ENCODE assay signal across 22 cellular contexts in the genomic region with DNA sequence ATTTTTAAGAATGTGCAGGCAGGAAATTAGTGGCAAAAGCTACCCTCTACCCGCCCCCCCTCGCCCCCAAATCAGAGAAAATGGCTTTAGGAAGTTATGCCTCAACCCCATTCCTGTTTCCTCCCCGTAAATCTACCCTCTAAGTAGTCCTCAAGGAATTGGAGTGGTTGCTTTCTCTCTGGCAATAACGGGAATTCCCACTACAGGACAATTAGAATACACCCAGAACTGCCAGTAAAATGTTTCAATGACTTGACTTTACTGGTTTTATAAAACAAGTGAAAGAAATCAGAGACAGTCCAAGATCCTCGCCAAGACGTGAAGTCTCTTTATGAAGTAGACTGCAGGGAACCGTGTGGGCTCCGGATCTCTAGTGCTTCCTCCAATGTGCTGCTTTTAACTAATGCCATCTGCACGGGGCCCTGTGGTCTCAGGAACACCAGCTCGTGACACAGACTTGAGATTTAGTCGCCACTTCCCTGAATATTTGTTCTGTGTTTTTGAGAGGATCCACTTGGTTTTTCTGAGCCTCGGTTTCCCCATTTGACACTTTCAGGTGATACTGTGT.
DNase-seq lines count a peak whose midpoint lies in the region; ATAC-seq, FAIRE-seq and TF ChIP-seq lines count a peak whose summit lies in the region.
"Had no signal": no experiment of that assay in that cellular context is flagged by ENCODE, and none has a peak within 500 bp of the region (broad histone marks: within the 10 kb centered on the region; RNA-seq: fewer than 3 reads in every experiment).

No MANE protein-coding gene starts in this region.

- intact Hi-C loops in A673 (cut with micrococcal nuclease; ENCODE audit: unreplicated experiment) (no loop called here), colonic mucosa (cut with DNase I) (no loop called here)
- intact Hi-C loops in activated naive CD4-positive, alpha-beta T cell treated with anti-CD3 and anti-CD28 coated beads for 36 hours (cut with micrococcal nuclease) = loop anchor here (10.0 kb wide), 1 partner anchor 1004 kb away; no protein-coding TSS in a partner anchor

- H3K4me1 Mint-ChIP-seq in activated naive CD4-positive, alpha-beta T cell treated with anti-CD3 and anti-CD28 coated beads for 36 hours (ENCODE audit: low read depth) = no peaks in the 10 kb centered on the region

- no peak overlapping the region; the same call in 1 of the 2 replicates for H2BK12ac ChIP-seq in H1 (ENCODE audit: low read depth, low read length)

- no peaks in the 10 kb centered on the region for H4K20me1 ChIP-seq in H1 (replicated peaks in 1 of 2; ENCODE audit: control insufficient read depth in 1 of 2, insufficient read depth in 2 of 2, low read length in 2 of 2)

- no peaks in the 10 kb centered on the region for H3K27me3 ChIP-seq in A673 (replicated peaks; ENCODE audit: insufficient read depth, low read depth, low read length, poor library complexity)
- H3K27me3 ChIP-seq in H1 (replicated peaks in 1 of 4; ENCODE audit: control insufficient read depth in 3 of 4, extremely low read depth in 1 of 4, insufficient read depth in 3 of 4, low read length in 3 of 4) = no peaks in the 10 kb centered on the region
- H3K27me3 ChIP-seq in mesendoderm (ENCODE audit: insufficient read depth, low read length, poor library complexity) = no peaks in the 10 kb centered on the region
- no peaks in the 10 kb centered on the region for H3K27me3 ChIP-seq in colonic mucosa

- H3K9me3 Mint-ChIP-seq in activated naive CD4-positive, alpha-beta T cell treated with anti-CD3 and anti-CD28 coated beads for 36 hours = no peaks in the 10 kb centered on the region

- no peak for FAIRE-seq in H1 (lab: Jason Lieb, UNC)
- FAIRE-seq: HTR-8/SVneo had no signal

- no peak overlapping the region for H3K4me3 Mint-ChIP-seq in activated naive CD4-positive, alpha-beta T cell treated with anti-CD3 and anti-CD28 coated beads for 36 hours

- H4K91ac ChIP-seq in H1 (replicated peaks; ENCODE audit: insufficient read length, low read length) = peak overlapping the region; percentile 38

- H3K4me3 ChIP-seq in A673 (ENCODE audit: low read depth, low read length, poor library complexity, severe bottlenecking) = no peak overlapping the region
- no peak overlapping the region for H3K4me3 ChIP-seq in H1 (ENCODE audit: extremely low read depth in 1 of 4, insufficient read depth in 2 of 4, low read depth in 3 of 4, low read length in 4 of 4)
- no peak overlapping the region for H3K4me3 ChIP-seq in mesendoderm (ENCODE audit: low read length)
- no peak overlapping the region for H3K4me3 ChIP-seq in colonic mucosa

- H4K8ac ChIP-seq in H1 (ENCODE audit: extremely low read depth, insufficient read depth, low read length) (no peak overlapping the region), mesendoderm (ENCODE audit: low read depth, low read length) (no peak overlapping the region)

- H3K9me3 ChIP-seq in A673 (ENCODE audit: low read depth, low read length, poor library complexity, severe bottlenecking) = no peaks in the 10 kb centered on the region
- H3K9me3 ChIP-seq in H1 (ENCODE audit: insufficient read depth in 2 of 2, low read depth in 1 of 2, low read length in 1 of 2) = no peaks in the 10 kb centered on the region
- H3K9me3 ChIP-seq in colonic mucosa = no peaks in the 10 kb centered on the region

- no peak for ATAC-seq in GM19397 (IDR thresholded peaks at IDR 0.05; ENCODE audit: unreplicated experiment)

- no peak overlapping the region for H3K14ac ChIP-seq in H1 (ENCODE audit: insufficient read length)

- no peak overlapping the region for H2BK120ac ChIP-seq in H1 (replicated peaks; ENCODE audit: low read depth, low read length)
- H2BK120ac ChIP-seq in mesendoderm (ENCODE audit: low read depth, low read length) = no peak overlapping the region

- H3K4ac ChIP-seq in H1 (replicated peaks; ENCODE audit: insufficient read length, low read depth, low read length) (no peak overlapping the region), mesendoderm (ENCODE audit: low read depth, low read length) (no peak overlapping the region)

- no peak overlapping the region for H3K18ac ChIP-seq in H1 (ENCODE audit: extremely low read depth, low read length)
- peak overlapping the region; percentile 8 for H3K18ac ChIP-seq in mesendoderm (ENCODE audit: low read length)

- H3K23ac ChIP-seq in H1 (ENCODE audit: insufficient read length) (no peak overlapping the region), mesendoderm (ENCODE audit: low read length) (no peak overlapping the region)

- H4K5ac ChIP-seq in H1 (ENCODE audit: insufficient read length, low read depth, low read length) = no peak overlapping the region
- H4K5ac ChIP-seq in mesendoderm (ENCODE audit: low read length) = no peak overlapping the region

- no peak overlapping the region for H3K9ac ChIP-seq in H1 (replicated peaks in 1 of 4; ENCODE audit: extremely low read depth in 1 of 4, low read depth in 3 of 4, low read length in 3 of 4)
- no peak overlapping the region for H3K9ac ChIP-seq in mesendoderm (ENCODE audit: low read length)
- H3K9ac ChIP-seq in colonic mucosa (ENCODE audit: low read depth in 2 of 2, low read length in 2 of 2) = no peak overlapping the region
- H3K9ac ChIP-seq: GM23248 had no signal

- POLR2A ChIA-PET in A673 (lab: Charles Lee; ENCODE audit: low non-redundant PET) = no interaction called here
- POLR2A ChIA-PET in H1 (lab: Charles Lee; ENCODE audit: partially characterized antibody) = interaction anchor here (0.8 kb wide), 1 partner anchor 33 kb away, joined by 5 read pairs; no protein-coding TSS in a partner anchor

- no peaks in the 10 kb centered on the region for H3K79me1 ChIP-seq in H1 (ENCODE audit: low read depth, low read length)
- H3K79me1 ChIP-seq in mesendoderm (ENCODE audit: low read length) = no peaks in the 10 kb centered on the region

- peaks cover 4% of the 10 kb centered on the region for H3K27me3 Mint-ChIP-seq in activated naive CD4-positive, alpha-beta T cell treated with anti-CD3 and anti-CD28 coated beads for 36 hours (ENCODE audit: low read depth)

- H3K27ac Mint-ChIP-seq in activated naive CD4-positive, alpha-beta T cell treated with anti-CD3 and anti-CD28 coated beads for 36 hours = no peak overlapping the region

- H3K36me3 ChIP-seq in A673 (ENCODE audit: insufficient read depth, low read length, poor library complexity, severe bottlenecking) = no peaks in the 10 kb centered on the region
- H3K36me3 ChIP-seq in H1 (ENCODE audit: control insufficient read depth in 2 of 4, insufficient read depth in 4 of 4, low read length in 3 of 4) = no peaks in the 10 kb centered on the region
- no peaks in the 10 kb centered on the region for H3K36me3 ChIP-seq in mesendoderm (ENCODE audit: control insufficient read depth, insufficient read depth, low read length)
- no peaks in the 10 kb centered on the region for H3K36me3 ChIP-seq in colonic mucosa

- 94% methylated on average over 12 of the region's 12 CpGs; no CpG with 5 or more reads in 1 of the 2 experiments for WGBS in H1 (ENCODE audit: extremely low coverage in 1 of 2, insufficient coverage in 1 of 2, insufficient read length in 1 of 2, insufficient replicate concordance in 2 of 2, low coverage in 1 of 2, low lambda C conversion rate in 2 of 2, missing lambda C conversion rate in 1 of 2), 2 experiments
- no CpG with 5 or more reads among the region's 12 CpGs for WGBS in mesendoderm (ENCODE audit: extremely low coverage, insufficient coverage, low lambda C conversion rate)

- DNase-seq in A673 (ENCODE audit: low spot score) (peak; percentile 42), H1 (ENCODE audit: low read depth in 1 of 2, low spot score in 2 of 2) (no peak), mesendoderm (no peak), stromal cell of bone marrow (ENCODE audit: low read depth) (peak; percentile 25), colonic mucosa (no peak), DMS153 treated with DMSO at 0.1 percent for 48 hours (lab: John Stamatoyannopoulos, UW; ENCODE audit: unreplicated experiment) (no peak)
- no peak for DNase-seq in activated naive CD4-positive, alpha-beta T cell treated with anti-CD3 and anti-CD28 coated beads for 36 hours
- DNase-seq: 8988T; DMS79 treated with DMSO at 0.1 percent for 48 hours; GDM1; MV-4-11; NCI-H1436; NCI-H2029 treated with DMSO at 0.1 percent for 48 hours; NCI-H2227 treated with DMSO at 0.1 percent for 48 hours; NCI-H524 treated with DMSO at 0.1 percent for 48 hours; NK-92 treated with Interleukin-12 subunit alpha and Interleukin-12 subunit beta, amount 100 ng/mL, for 24 hours; OCI-M1 had no signal

- H2AFZ ChIP-seq in H1 (ENCODE audit: low read length) = no peak overlapping the region

- no peak overlapping the region for H3K27ac ChIP-seq in A673 (ENCODE audit: low read depth, low read length, poor library complexity, severe bottlenecking)
- no peak overlapping the region for H3K27ac ChIP-seq in H1 (ENCODE audit: low read depth, low read length)
- H3K27ac ChIP-seq in mesendoderm (ENCODE audit: low read depth, low read length) = no peak overlapping the region
- no peak overlapping the region for H3K27ac ChIP-seq in colonic mucosa
- H3K27ac ChIP-seq: C4-2B, GM23248, RWPE1 had no signal

- H3K4me1 ChIP-seq in A673 (ENCODE audit: insufficient read depth, low read length, poor library complexity, severe bottlenecking) (peaks cover 10% of the 10 kb centered on the region), H1 (replicated peaks in 1 of 4; ENCODE audit: control insufficient read depth in 3 of 4, insufficient read depth in 4 of 4, low read length in 3 of 4) (peaks cover 4 to 20% (median 8%) of the 10 kb centered on the region in 4 experiments; a peak in 5 of 7 replicates), mesendoderm (ENCODE audit: control insufficient read depth, low read depth, low read length) (peaks cover 1% of the 10 kb centered on the region), colonic mucosa (no peaks in the 10 kb centered on the region)

- H2BK15ac ChIP-seq in H1 (ENCODE audit: low read length) = no peak overlapping the region
- no peak overlapping the region for H2BK15ac ChIP-seq in mesendoderm (replicated peaks; ENCODE audit: low read depth)

- TF ChIP-seq CTCF in A673 (conservative IDR thresholded peaks at IDR 0.05; ENCODE audit: low read depth, low read length) (no peak), H1 (IDR thresholded peaks at IDR 0.05; ENCODE audit: control extremely low read depth in 1 of 3, insufficient read depth in 1 of 3, low read depth in 1 of 3, low read length in 3 of 3) (no peak), colonic mucosa (IDR thresholded peaks at IDR 0.05) (no peak)

- TF ChIP-seq POLR2A in H1 (IDR thresholded peaks at IDR 0.05; ENCODE audit: control extremely low read depth in 1 of 2, low read depth in 2 of 2, low read length in 2 of 2) = no peak

- H2AK5ac ChIP-seq in H1 (ENCODE audit: low read depth, low read length) (no peak overlapping the region), mesendoderm (ENCODE audit: low read length) (no peak overlapping the region)

- H3K4me2 ChIP-seq in H1 (ENCODE audit: insufficient read depth in 1 of 2, low read depth in 2 of 2, low read length in 2 of 2) (0 out of 4 replicates have a peak overlapping the region, but pooled peaks of 1 of the 2 experiments have one; percentile 37), mesendoderm (ENCODE audit: low read length) (no peak overlapping the region)

- BruUV-seq in A673 (replicated peaks; lab: Mats Ljungman, UMichigan) = no TSS peak

- no peak for TF ChIP-seq RAD21 in H1 (IDR thresholded peaks at IDR 0.05 in 1 of 2, conservative IDR thresholded peaks at IDR 0.05 in 1 of 2; ENCODE audit: low read depth in 2 of 2, low read length in 2 of 2)

- H3K79me2 ChIP-seq in H1 (ENCODE audit: control insufficient read depth in 1 of 2, insufficient read depth in 2 of 2, low read length in 2 of 2) (no peaks in the 10 kb centered on the region), mesendoderm (ENCODE audit: control insufficient read depth, insufficient read depth, low read length) (no peaks in the 10 kb centered on the region)

- H2BK20ac ChIP-seq in H1 (ENCODE audit: low read length) = peak overlapping the region; percentile 38; the same call in 1 of the 2 replicates

- H3K36me3 Mint-ChIP-seq in activated naive CD4-positive, alpha-beta T cell treated with anti-CD3 and anti-CD28 coated beads for 36 hours (ENCODE audit: low read depth) = no peaks in the 10 kb centered on the region

- TF ChIP-seq EP300 in H1 (IDR thresholded peaks at IDR 0.05; ENCODE audit: borderline replicate concordance in 1 of 2, low read depth in 2 of 2, low read length in 2 of 2) = no peak

- H2BK5ac ChIP-seq in H1 (ENCODE audit: low read depth, low read length) (peak overlapping the region; percentile 35; the same call in 1 of the 2 replicates), mesendoderm (ENCODE audit: low read length) (no peak overlapping the region)

- no peaks in the 10 kb centered on the region for H3K23me2 ChIP-seq in H1 (ENCODE audit: low read depth, low read length)

- CTCF ChIA-PET in A673 (lab: Charles Lee) = no interaction called here
- CTCF ChIA-PET in H1 (lab: Charles Lee; ENCODE audit: partially characterized antibody) = no interaction called here
- CTCF ChIA-PET in activated naive CD4-positive, alpha-beta T cell treated with anti-CD3 and anti-CD28 coated beads for 36 hours (lab: Charles Lee) = no interaction called here

- H3K56ac ChIP-seq in H1 (replicated peaks; ENCODE audit: insufficient read length, low read depth, low read length) (no peak overlapping the region), mesendoderm (ENCODE audit: low read length) (no peak overlapping the region)

Comparison
In these comparisons a context has a peak if more than half of its experiments do, and no peak if none do; other contexts are left out.
1. DNase-seq: peak in A673 (single experiment) and stromal cell of bone marrow (single experiment); none in H1 (0 of 2), mesendoderm (single experiment), colonic mucosa (single experiment), DMS153 treated with DMSO at 0.1 percent for 48 hours (single experiment) and activated naive CD4-positive, alpha-beta T cell treated with anti-CD3 and anti-CD28 coated beads for 36 hours (single experiment).